ENCODE assay signal across 13 cellular contexts in genomic region chr4:7286170-7286569, GRCh38.
"Had no signal": no experiment of that assay in that cellular context is flagged by ENCODE, and none has a peak within 500 bp of the region (broad histone marks: within the 10 kb centered on the region; RNA-seq: fewer than 3 reads in every experiment).

No MANE protein-coding gene starts in this region.

- H3K36me3 Mint-ChIP-seq: activated CD4-positive, alpha-beta memory T cell treated with anti-CD3 and anti-CD28 coated beads for 36 hours; activated naive CD8-positive, alpha-beta T cell; mesothelial cell of epicardium had no signal

- ATAC-seq: left lobe of liver; stimulated activated naive CD8-positive, alpha-beta T cell treated with anti-CD3 and anti-CD28 coated beads, Interleukin-15, Interleukin-2, amounts not matched to agents 100 U/mL and 50 U/mL, for 24 hours had no signal

- H3K36me3 ChIP-seq: upper lobe of left lung had no signal

- H3K4me3 Mint-ChIP-seq: activated CD4-positive, alpha-beta memory T cell treated with anti-CD3 and anti-CD28 coated beads for 36 hours; activated naive CD8-positive, alpha-beta T cell; mesothelial cell of epicardium had no signal

- DNase-seq: activated CD4-positive, alpha-beta memory T cell treated with anti-CD3 and anti-CD28 coated beads for 36 hours; activated T-cell treated with anti-CD3 and anti-CD28 coated beads for 4 hours; erythroblast; islet precursor cell; stimulated activated CD4-positive, alpha-beta T cell treated with anti-CD3 and anti-CD28 coated beads, Interleukin-12 subunit alpha, Interleukin-12 subunit beta, amount 100 ng/mL, for 4 hours; stimulated activated CD4-positive, alpha-beta T cell treated with anti-CD3 and anti-CD28 coated beads, Interleukin-1b, Interleukin-23, amount 100 ng/mL, for 48 hours; stimulated activated naive CD8-positive, alpha-beta T cell treated with anti-CD3 and anti-CD28 coated beads, Interleukin-15, Interleukin-2, amounts not matched to agents 100 U/mL and 50 U/mL, for 24 hours; SW 1271; upper lobe of left lung had no signal

- H3K27me3 ChIP-seq: upper lobe of left lung had no signal

- H3K9me3 Mint-ChIP-seq: activated CD4-positive, alpha-beta memory T cell treated with anti-CD3 and anti-CD28 coated beads for 36 hours; mesothelial cell of epicardium had no signal

- H3K27ac Mint-ChIP-seq: activated CD4-positive, alpha-beta memory T cell treated with anti-CD3 and anti-CD28 coated beads for 36 hours; activated naive CD8-positive, alpha-beta T cell; mesothelial cell of epicardium had no signal

- H3K9me3 ChIP-seq: upper lobe of left lung had no signal

- H3K4me3 ChIP-seq: lung, upper lobe of left lung had no signal

- H3K27ac ChIP-seq: upper lobe of left lung had no signal
